ENCODE assay signal across 23 cellular contexts in genomic region chr9:112654282-112654681, GRCh38.
"Had no signal": no experiment of that assay in that cellular context is flagged by ENCODE, and none has a peak within 500 bp of the region (broad histone marks: within the 10 kb centered on the region; RNA-seq: fewer than 3 reads in every experiment).

No MANE protein-coding gene starts in this region.

- DNase-seq: activated B cell treated with CpG ODN at 0.5 μM for 24 hours; activated CD4-positive, alpha-beta T cell treated with anti-CD3 and anti-CD28 coated beads for 4 hours; activated CD4-positive, alpha-beta T cell treated with anti-CD3 and anti-CD28 coated beads, Interleukin-2, amount 50 U/mL, for 48 hours; activated CD8-positive, alpha-beta memory T cell treated with anti-CD3 and anti-CD28 coated beads, Interleukin-2, amount 50 U/mL, for 48 hours; activated naive CD4-positive, alpha-beta T cell treated with Interleukin-2 at 50 U/mL for 16 hours; activated naive CD8-positive, alpha-beta T cell treated with anti-CD3 and anti-CD28 coated beads, Interleukin-2, amount 10 ng/mL, durations not matched to agents 7 days and 5 days; activated T-cell treated with anti-CD3 and anti-CD28 coated beads, Interleukin-2, amount 50 U/mL, for 48 hours; amniotic stem cell; cerebellar nuclear complex; heart left ventricle; left cardiac atrium; naive thymus-derived CD4-positive, alpha-beta T cell; posterior cingulate gyrus; small intestine; stimulated activated CD4-positive, alpha-beta T cell treated with anti-CD3 and anti-CD28 coated beads, Interleukin-2, amount 100 ng/mL, for 24 hours; stimulated activated CD8-positive, alpha-beta memory T cell treated with anti-CD3 and anti-CD28 coated beads, Interleukin-4, amount 100 ng/mL, for 48 hours; stimulated activated naive B cell treated with anti-CD40 and anti-IgM and Interleukin-4, amounts not matched to agents 10 μg/mL and 1 μg/mL and 100 μg/mL, for 72 hours; T1000; testis had no signal

- H3K4me1 ChIP-seq: breast epithelium, heart left ventricle, testis, vagina had no signal

- ATAC-seq: heart left ventricle; left cardiac atrium; naive thymus-derived CD4-positive, alpha-beta T cell; sciatic nerve; stimulated activated naive B cell treated with anti-CD40 and anti-IgM and Interleukin-4, amounts not matched to agents 10 μg/mL and 1 μg/mL and 100 μg/mL, for 72 hours had no signal

- H3K27me3 ChIP-seq: breast epithelium, heart left ventricle, testis, vagina had no signal

- H3K36me3 ChIP-seq: breast epithelium, heart left ventricle, vagina had no signal

- H3K27ac ChIP-seq: breast epithelium, coronary artery, heart left ventricle, testis, vagina had no signal

- H3K9me3 ChIP-seq: testis had no signal

- H3K4me3 ChIP-seq: breast epithelium, coronary artery, heart left ventricle, testis, vagina had no signal
